In genomic region chr17:15456972-15457722, GRCh38 we compare ENCODE assay signal across 10 cellular contexts. TPM values are rescaled to one million over a fixed set of nuclear protein-coding genes. Genes with fewer than 3 reads are reported as not detected.
DNase-seq lines count a peak whose midpoint lies in the region; FAIRE-seq and TF ChIP-seq lines count a peak whose summit lies in the region.
"Had no signal": no experiment of that assay in that cellular context is flagged by ENCODE, and none has a peak within 500 bp of the region (broad histone marks: within the 10 kb centered on the region; RNA-seq: fewer than 3 reads in every experiment).

No MANE protein-coding gene starts in this region.

- peak overlapping the region; percentile 56 for H3K27ac Mint-ChIP-seq in endodermal cell
- H3K27ac Mint-ChIP-seq in mesothelial cell of epicardium = peak overlapping the region; percentile 85

- H3K27ac ChIP-seq in endodermal cell (ENCODE audit: low read depth, low read length) = peak overlapping the region; percentile 55
- no peak overlapping the region for H3K27ac ChIP-seq in Karpas-422 (ENCODE audit: low read length)
- H3K27ac ChIP-seq: epithelial cell of prostate had no signal

- no peak overlapping the region for H2AFZ ChIP-seq in Karpas-422 (ENCODE audit: low read length)

- no peak for FAIRE-seq in urothelium cell line (lab: Jason Lieb, UNC)
- FAIRE-seq: A204.1 had no signal

- H3K36me3 Mint-ChIP-seq in endodermal cell (ENCODE audit: low read depth) = peaks cover 72% of the 10 kb centered on the region
- H3K36me3 Mint-ChIP-seq in mesothelial cell of epicardium = peaks cover 39% of the 10 kb centered on the region

- H3K9me3 Mint-ChIP-seq in endodermal cell = peaks cover 16% of the 10 kb centered on the region
- peaks cover 10% of the 10 kb centered on the region for H3K9me3 Mint-ChIP-seq in mesothelial cell of epicardium

- H3K27me3 ChIP-seq in endodermal cell (ENCODE audit: control insufficient read depth, insufficient read depth, low read length, poor library complexity, severe bottlenecking) (no peaks in the 10 kb centered on the region), Karpas-422 (ENCODE audit: low read length) (no peaks in the 10 kb centered on the region)

- H3K4me1 Mint-ChIP-seq in endodermal cell = peaks cover 13% of the 10 kb centered on the region
- H3K4me1 Mint-ChIP-seq in mesothelial cell of epicardium = peaks cover 17% of the 10 kb centered on the region

- H4K20me1 ChIP-seq in Karpas-422 (ENCODE audit: insufficient read depth, low read depth, low read length) = no peaks in the 10 kb centered on the region

- H3K4me3 ChIP-seq in endodermal cell (ENCODE audit: low read length) (no peak overlapping the region), Karpas-422 (ENCODE audit: low read length) (no peak overlapping the region)

- H3K4me3 Mint-ChIP-seq in endodermal cell (no peak overlapping the region), mesothelial cell of epicardium (no peak overlapping the region)

- no peaks in the 10 kb centered on the region for H3K9me2 ChIP-seq in Karpas-422 (replicated peaks; ENCODE audit: insufficient read depth, low read length)

- H3K27me3 Mint-ChIP-seq in endodermal cell (ENCODE audit: insufficient read depth) = no peaks in the 10 kb centered on the region
- H3K27me3 Mint-ChIP-seq in mesothelial cell of epicardium (ENCODE audit: low read depth) = no peaks in the 10 kb centered on the region

- H3K4me1 ChIP-seq in endodermal cell (ENCODE audit: control insufficient read depth, insufficient read depth, low read length) (peaks cover 4% of the 10 kb centered on the region), Karpas-422 (ENCODE audit: low read length) (no peaks in the 10 kb centered on the region)

- no peaks in the 10 kb centered on the region for H3K79me2 ChIP-seq in Karpas-422 (ENCODE audit: low read length)

- peaks cover 89% of the 10 kb centered on the region for H3K36me3 ChIP-seq in endodermal cell (ENCODE audit: control insufficient read depth, insufficient read depth, low read length)
- no peaks in the 10 kb centered on the region for H3K36me3 ChIP-seq in Karpas-422 (ENCODE audit: insufficient read depth, low read length)

- DNase-seq in NCI-H2196 (lab: John Stamatoyannopoulos, UW; ENCODE audit: unreplicated experiment) (peak; percentile 62), NCI-H2196 treated with DMSO at 0.1 percent for 48 hours (lab: John Stamatoyannopoulos, UW; ENCODE audit: unreplicated experiment) (no peak), endodermal cell (no peak), mesothelial cell of epicardium (ENCODE audit: low spot score in 2 of 2, unreplicated experiment in 2 of 2) (no peak), urothelium cell line (ENCODE audit: low spot score) (peak; percentile 70), Karpas-422 (no peak)
- DNase-seq in stimulated activated CD4-positive, alpha-beta T cell treated with anti-CD3 and anti-CD28 coated beads, Interleukin-4, amount 100 ng/mL, for 24 hours = no peak
- DNase-seq in activated CD4-positive, CD25-positive, alpha-beta regulatory T cell treated with anti-CD3 and anti-CD28 coated beads, Interleukin-2, amount 50 U/mL, for 72 hours = no peak

- no peak overlapping the region for H3K4me2 ChIP-seq in Karpas-422 (ENCODE audit: low read depth, low read length, poor library complexity, severe bottlenecking)

- H3K9ac ChIP-seq in endodermal cell (ENCODE audit: extremely low read depth, low read length, poor library complexity, severe bottlenecking) (no peak overlapping the region), Karpas-422 (ENCODE audit: low read length) (no peak overlapping the region)

- no peak for TF ChIP-seq CTCF in endodermal cell (conservative IDR thresholded peaks at IDR 0.05)
- no peak for TF ChIP-seq CTCF in mesothelial cell of epicardium (IDR thresholded peaks at IDR 0.05; ENCODE audit: unreplicated experiment)

- WGBS in endodermal cell (ENCODE audit: insufficient coverage in 1 of 2, insufficient read length in 1 of 2), 2 experiments = 91 to 93% methylated on average over 13 to 16 of the region's 16 CpGs

- H3K9me3 ChIP-seq in endodermal cell (ENCODE audit: control insufficient read depth, low read length) (peaks cover 25% of the 10 kb centered on the region), Karpas-422 (ENCODE audit: low read length) (no peaks in the 10 kb centered on the region)

RNA-seq across cellular contexts. Expression of gene CDRT4, which starts 10.3 kb away (rescaled TPM):
- total RNA-seq in endodermal cell (10 to 100 TPM; 16.4 to 39.7 TPM), mesothelial cell of epicardium (34.1 to 39.7 TPM (median 34.8 TPM) in 3 replicates)
- polyA plus RNA-seq in endodermal cell (2013, experiment 1 of 2) = 3.0 TPM
- polyA plus RNA-seq in endodermal cell (2013, experiment 2 of 2) = 4.4 TPM
- total RNA-seq in Karpas-422 (2014; rRNA removed; shearing (Covaris generic); ENCODE audit: low replicate concordance) = 11.7 and 13.6 TPM in 2 replicates

Comparison
In these comparisons a context has a peak if more than half of its experiments do, and no peak if none do; other contexts are left out.
1. DNase-seq: peak in NCI-H2196 (single experiment) and urothelium cell line (single experiment); none in NCI-H2196 treated with DMSO at 0.1 percent for 48 hours (single experiment), endodermal cell (single experiment), mesothelial cell of epicardium (0 of 2), Karpas-422 (single experiment), stimulated activated CD4-positive, alpha-beta T cell treated with anti-CD3 and anti-CD28 coated beads, Interleukin-4, amount 100 ng/mL, for 24 hours (single experiment) and activated CD4-positive, CD25-positive, alpha-beta regulatory T cell treated with anti-CD3 and anti-CD28 coated beads, Interleukin-2, amount 50 U/mL, for 72 hours (single experiment).